In genomic region chr7:90957883-90958282, GRCh38 we compare ENCODE assay signal across 21 cellular contexts.
"Had no signal": no experiment of that assay in that cellular context is flagged by ENCODE, and none has a peak within 500 bp of the region (broad histone marks: within the 10 kb centered on the region; RNA-seq: fewer than 3 reads in every experiment).

No MANE protein-coding gene starts in this region.

- H3K36me3 ChIP-seq: cardiac muscle cell, esophagus squamous epithelium, sigmoid colon had no signal

- H3K4me3 ChIP-seq: cardiac muscle cell, esophagus squamous epithelium, lung, sigmoid colon had no signal

- H3K36me3 Mint-ChIP-seq: activated naive CD4-positive, alpha-beta T cell treated with anti-CD3 and anti-CD28 coated beads, Interleukin-2, amount 10 ng/mL, durations not matched to agents 7 days and 5 days had no signal

- H3K4me1 ChIP-seq: esophagus squamous epithelium had no signal

- H3K4me3 Mint-ChIP-seq: activated CD4-positive, alpha-beta T cell treated with anti-CD3 and anti-CD28 coated beads, Interleukin-2, amount 10 ng/mL, durations not matched to agents 7 days and 5 days; activated CD8-positive, alpha-beta T cell treated with anti-CD3 and anti-CD28 coated beads, Interleukin-2, amount 10 ng/mL, durations not matched to agents 7 days and 5 days; activated naive CD4-positive, alpha-beta T cell treated with anti-CD3 and anti-CD28 coated beads, Interleukin-2, amount 10 ng/mL, durations not matched to agents 7 days and 5 days; activated T-cell treated with anti-CD3 and anti-CD28 coated beads, Interleukin-2, amount 50 U/mL, for 4 hours; dendritic cell treated with granulocyte-macrophage colony-stimulating factor and Interleukin-4, amounts not matched to agents 40 ng/mL and 50 ng/mL, for 4 days; mesothelial cell of epicardium; nephron; stimulated activated naive B cell treated with anti-CD40 and anti-IgM and Interleukin-4, amounts not matched to agents 10 μg/mL and 1 μg/mL and 100 μg/mL, for 72 hours had no signal

- DNase-seq: activated CD4-positive, alpha-beta T cell treated with anti-CD3 and anti-CD28 coated beads, Interleukin-2, amount 10 ng/mL, durations not matched to agents 7 days and 5 days; activated CD8-positive, alpha-beta T cell treated with anti-CD3 and anti-CD28 coated beads, Interleukin-2, amount 10 ng/mL, durations not matched to agents 7 days and 5 days; activated effector memory CD4-positive, alpha-beta T cell treated with Interleukin-2 at 50 U/mL for 16 hours; activated naive CD4-positive, alpha-beta T cell treated with anti-CD3 and anti-CD28 coated beads, Interleukin-2, amount 10 ng/mL, durations not matched to agents 7 days and 5 days; activated T-cell treated with anti-CD3 and anti-CD28 coated beads, Interleukin-2, amount 50 U/mL, for 4 hours; effector CD8-positive, alpha-beta T cell; esophagus squamous epithelium; hypothalamus; islet precursor cell; nucleus accumbens; posterior cingulate gyrus; sigmoid colon; stimulated activated naive B cell treated with anti-CD40 and anti-IgM and Interleukin-4, amounts not matched to agents 10 μg/mL and 1 μg/mL and 100 μg/mL, for 72 hours; T-helper 9 cell had no signal

- ATAC-seq: activated CD4-positive, CD25-positive, alpha-beta regulatory T cell treated with anti-CD3 and anti-CD28 coated beads, Interleukin-2, amount 50 U/mL, for 24 hours; activated CD8-positive, alpha-beta T cell treated with anti-CD3 and anti-CD28 coated beads, Interleukin-2, amount 10 ng/mL, durations not matched to agents 7 days and 5 days; activated T-cell treated with anti-CD3 and anti-CD28 coated beads, Interleukin-2, amount 50 U/mL, for 4 hours; left lobe of liver; stimulated activated naive B cell treated with anti-CD40 and anti-IgM and Interleukin-4, amounts not matched to agents 10 μg/mL and 1 μg/mL and 100 μg/mL, for 72 hours had no signal

- H3K27ac Mint-ChIP-seq: activated CD4-positive, alpha-beta T cell treated with anti-CD3 and anti-CD28 coated beads, Interleukin-2, amount 10 ng/mL, durations not matched to agents 7 days and 5 days; activated CD8-positive, alpha-beta T cell treated with anti-CD3 and anti-CD28 coated beads, Interleukin-2, amount 10 ng/mL, durations not matched to agents 7 days and 5 days; activated naive CD4-positive, alpha-beta T cell treated with anti-CD3 and anti-CD28 coated beads, Interleukin-2, amount 10 ng/mL, durations not matched to agents 7 days and 5 days; dendritic cell treated with granulocyte-macrophage colony-stimulating factor and Interleukin-4, amounts not matched to agents 40 ng/mL and 50 ng/mL, for 4 days; mesothelial cell of epicardium; stimulated activated naive B cell treated with anti-CD40 and anti-IgM and Interleukin-4, amounts not matched to agents 10 μg/mL and 1 μg/mL and 100 μg/mL, for 72 hours had no signal

- H3K27me3 ChIP-seq: cardiac muscle cell, esophagus squamous epithelium, sigmoid colon had no signal

- H3K9me3 ChIP-seq: esophagus squamous epithelium, sigmoid colon had no signal

- H3K27me3 Mint-ChIP-seq: activated CD4-positive, alpha-beta T cell treated with anti-CD3 and anti-CD28 coated beads, Interleukin-2, amount 10 ng/mL, durations not matched to agents 7 days and 5 days; activated naive CD4-positive, alpha-beta T cell treated with anti-CD3 and anti-CD28 coated beads, Interleukin-2, amount 10 ng/mL, durations not matched to agents 7 days and 5 days; dendritic cell treated with granulocyte-macrophage colony-stimulating factor and Interleukin-4, amounts not matched to agents 40 ng/mL and 50 ng/mL, for 4 days; stimulated activated naive B cell treated with anti-CD40 and anti-IgM and Interleukin-4, amounts not matched to agents 10 μg/mL and 1 μg/mL and 100 μg/mL, for 72 hours had no signal

- H3K4me1 Mint-ChIP-seq: activated CD4-positive, alpha-beta T cell treated with anti-CD3 and anti-CD28 coated beads, Interleukin-2, amount 10 ng/mL, durations not matched to agents 7 days and 5 days; activated naive CD4-positive, alpha-beta T cell treated with anti-CD3 and anti-CD28 coated beads, Interleukin-2, amount 10 ng/mL, durations not matched to agents 7 days and 5 days had no signal

- H3K9me3 Mint-ChIP-seq: activated CD4-positive, alpha-beta T cell treated with anti-CD3 and anti-CD28 coated beads, Interleukin-2, amount 10 ng/mL, durations not matched to agents 7 days and 5 days; activated naive CD4-positive, alpha-beta T cell treated with anti-CD3 and anti-CD28 coated beads, Interleukin-2, amount 10 ng/mL, durations not matched to agents 7 days and 5 days; activated T-cell treated with anti-CD3 and anti-CD28 coated beads, Interleukin-2, amount 50 U/mL, for 4 hours; dendritic cell treated with granulocyte-macrophage colony-stimulating factor and Interleukin-4, amounts not matched to agents 40 ng/mL and 50 ng/mL, for 4 days; mesothelial cell of epicardium; nephron; stimulated activated naive B cell treated with anti-CD40 and anti-IgM and Interleukin-4, amounts not matched to agents 10 μg/mL and 1 μg/mL and 100 μg/mL, for 72 hours had no signal

- H3K27ac ChIP-seq: cardiac muscle cell, esophagus squamous epithelium had no signal
